ENCODE assay signal across 1 cellular context in the genomic region with DNA sequence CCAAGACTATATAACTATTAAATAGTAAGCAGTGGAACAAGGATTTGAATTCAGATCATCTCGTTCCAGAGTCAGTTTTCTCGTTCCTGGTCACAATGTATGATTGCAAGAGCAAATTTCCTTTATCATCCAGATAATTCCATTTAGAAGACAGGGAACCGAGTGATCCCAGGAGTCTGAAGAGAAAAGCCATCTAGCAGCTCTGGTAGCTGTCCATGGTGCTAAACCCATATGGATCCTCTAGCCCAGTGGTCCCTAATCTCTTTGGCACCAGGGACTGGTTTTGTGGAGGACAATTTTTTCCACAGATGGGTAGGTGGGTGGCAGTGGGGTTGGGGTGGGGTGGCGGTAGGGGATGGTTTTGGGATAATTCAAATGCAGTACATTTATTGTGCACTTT.
TF ChIP-seq lines count a peak whose summit lies in the region.

No MANE protein-coding gene starts in this region.

TF ChIP-seq in A549, 52 proteins besides CTCF, POLR2A, EP300 and RAD21 (continued from another document):
- TF ChIP-seq REST (IDR thresholded peaks at IDR 0.05): peak; percentile 87
TF ChIP-seq in A549: peak in this region for 1.
